1 cellular context compared by ENCODE assay signal in the genomic region with DNA sequence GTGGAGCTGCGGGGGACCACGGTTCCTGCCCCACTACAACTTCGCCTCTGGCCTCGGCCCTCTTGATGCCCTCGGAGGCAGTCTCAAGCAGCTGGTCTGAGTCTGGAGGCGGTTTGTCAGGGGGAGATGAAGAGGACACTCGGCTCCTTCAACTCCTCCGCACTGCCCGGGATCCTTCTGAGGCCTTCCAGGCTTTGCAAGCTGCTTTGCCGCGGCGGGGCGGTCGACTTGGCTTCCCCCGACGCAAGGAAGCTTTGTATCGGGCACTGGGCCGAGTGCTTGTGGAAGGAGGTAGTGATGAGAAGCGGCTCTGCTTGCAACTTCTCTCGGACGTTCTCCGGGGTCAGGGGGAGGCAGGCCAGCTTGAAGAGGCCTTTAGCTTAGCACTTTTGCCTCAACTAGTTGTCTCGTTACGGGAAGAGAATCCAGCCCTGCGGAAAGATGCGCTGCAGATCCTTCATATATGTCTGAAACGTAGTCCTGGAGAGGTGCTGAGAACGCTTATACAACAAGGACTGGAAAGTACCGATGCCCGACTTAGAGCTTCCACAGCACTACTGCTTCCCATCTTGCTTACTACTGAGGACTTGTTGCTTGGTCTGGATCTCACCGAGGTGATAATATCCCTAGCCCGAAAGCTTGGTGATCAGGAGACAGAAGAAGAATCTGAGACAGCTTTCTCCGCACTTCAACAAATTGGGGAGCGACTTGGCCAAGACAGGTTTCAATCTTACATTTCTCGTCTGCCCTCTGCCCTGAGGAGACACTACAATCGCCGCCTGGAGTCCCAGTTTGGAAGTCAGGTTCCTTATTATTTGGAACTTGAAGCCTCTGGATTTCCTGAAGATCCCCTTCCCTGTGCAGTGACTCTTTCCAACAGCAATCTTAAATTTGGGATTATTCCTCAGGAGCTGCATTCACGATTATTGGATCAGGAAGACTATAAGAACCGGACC.
A peak's percentile ranks its signal among the peaks of the same experiment; 100 is the strongest.
TF ChIP-seq lines count a peak whose summit lies in the region.

No MANE protein-coding gene starts in this region.

TF ChIP-seq in HepG2, 621 proteins besides CTCF, POLR2A, EP300 and RAD21 (continued from another document):
- TF ChIP-seq, protein P1, sequence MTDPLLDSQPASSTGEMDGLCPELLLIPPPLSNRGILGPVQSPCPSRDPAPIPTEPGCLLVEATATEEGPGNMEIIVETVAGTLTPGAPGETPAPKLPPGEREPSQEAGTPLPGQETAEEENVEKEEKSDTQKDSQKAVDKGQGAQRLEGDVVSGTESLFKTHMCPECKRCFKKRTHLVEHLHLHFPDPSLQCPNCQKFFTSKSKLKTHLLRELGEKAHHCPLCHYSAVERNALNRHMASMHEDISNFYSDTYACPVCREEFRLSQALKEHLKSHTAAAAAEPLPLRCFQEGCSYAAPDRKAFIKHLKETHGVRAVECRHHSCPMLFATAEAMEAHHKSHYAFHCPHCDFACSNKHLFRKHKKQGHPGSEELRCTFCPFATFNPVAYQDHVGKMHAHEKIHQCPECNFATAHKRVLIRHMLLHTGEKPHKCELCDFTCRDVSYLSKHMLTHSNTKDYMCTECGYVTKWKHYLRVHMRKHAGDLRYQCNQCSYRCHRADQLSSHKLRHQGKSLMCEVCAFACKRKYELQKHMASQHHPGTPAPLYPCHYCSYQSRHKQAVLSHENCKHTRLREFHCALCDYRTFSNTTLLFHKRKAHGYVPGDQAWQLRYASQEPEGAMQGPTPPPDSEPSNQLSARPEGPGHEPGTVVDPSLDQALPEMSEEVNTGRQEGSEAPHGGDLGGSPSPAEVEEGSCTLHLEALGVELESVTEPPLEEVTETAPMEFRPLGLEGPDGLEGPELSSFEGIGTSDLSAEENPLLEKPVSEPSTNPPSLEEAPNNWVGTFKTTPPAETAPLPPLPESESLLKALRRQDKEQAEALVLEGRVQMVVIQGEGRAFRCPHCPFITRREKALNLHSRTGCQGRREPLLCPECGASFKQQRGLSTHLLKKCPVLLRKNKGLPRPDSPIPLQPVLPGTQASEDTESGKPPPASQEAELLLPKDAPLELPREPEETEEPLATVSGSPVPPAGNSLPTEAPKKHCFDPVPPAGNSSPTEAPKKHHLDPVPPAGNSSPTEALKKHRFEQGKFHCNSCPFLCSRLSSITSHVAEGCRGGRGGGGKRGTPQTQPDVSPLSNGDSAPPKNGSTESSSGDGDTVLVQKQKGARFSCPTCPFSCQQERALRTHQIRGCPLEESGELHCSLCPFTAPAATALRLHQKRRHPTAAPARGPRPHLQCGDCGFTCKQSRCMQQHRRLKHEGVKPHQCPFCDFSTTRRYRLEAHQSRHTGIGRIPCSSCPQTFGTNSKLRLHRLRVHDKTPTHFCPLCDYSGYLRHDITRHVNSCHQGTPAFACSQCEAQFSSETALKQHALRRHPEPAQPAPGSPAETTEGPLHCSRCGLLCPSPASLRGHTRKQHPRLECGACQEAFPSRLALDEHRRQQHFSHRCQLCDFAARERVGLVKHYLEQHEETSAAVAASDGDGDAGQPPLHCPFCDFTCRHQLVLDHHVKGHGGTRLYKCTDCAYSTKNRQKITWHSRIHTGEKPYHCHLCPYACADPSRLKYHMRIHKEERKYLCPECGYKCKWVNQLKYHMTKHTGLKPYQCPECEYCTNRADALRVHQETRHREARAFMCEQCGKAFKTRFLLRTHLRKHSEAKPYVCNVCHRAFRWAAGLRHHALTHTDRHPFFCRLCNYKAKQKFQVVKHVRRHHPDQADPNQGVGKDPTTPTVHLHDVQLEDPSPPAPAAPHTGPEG (CRISPR knock-in tag; IDR thresholded peaks at IDR 0.05), result 0 out of 2 replicates have a peak, but pooled peaks have one; percentile 12
- TF ChIP-seq ZBTB38 (CRISPR knock-in tag; IDR thresholded peaks at IDR 0.05) (peak; percentile 90), ZNF234 (CRISPR knock-in tag; conservative IDR thresholded peaks at IDR 0.05) (no peak), SNAPC2 (CRISPR knock-in tag; IDR thresholded peaks at IDR 0.05) (0 out of 2 replicates have a peak, but pooled peaks have one; percentile 30), ZNF354B (CRISPR knock-in tag; IDR thresholded peaks at IDR 0.05) (peak; percentile 64; the same call in 1 of the 2 replicates), NFE2 (CRISPR knock-in tag; IDR thresholded peaks at IDR 0.05) (no peak), ZEB1 (IDR thresholded peaks at IDR 0.05; ENCODE audit: insufficient replicate concordance, low read depth) (no peak), ZIK1 (CRISPR knock-in tag; IDR thresholded peaks at IDR 0.05; ENCODE audit: borderline replicate concordance, low read depth) (peak; percentile 13; the same call in 1 of the 2 replicates), ZFX (CRISPR knock-in tag; IDR thresholded peaks at IDR 0.05; ENCODE audit: low read depth) (no peak), ZNF563 (CRISPR knock-in tag; IDR thresholded peaks at IDR 0.05) (0 out of 2 replicates have a peak, but pooled peaks have one; percentile 6), ZNF782 (CRISPR knock-in tag; IDR thresholded peaks at IDR 0.05; ENCODE audit: borderline replicate concordance) (0 out of 2 replicates have a peak, but pooled peaks have one; percentile 16), MBD4 (IDR thresholded peaks at IDR 0.05; ENCODE audit: borderline replicate concordance, low read length) (no peak), BORCS8-MEF2B (CRISPR knock-in tag; IDR thresholded peaks at IDR 0.05) (0 out of 2 replicates have a peak, but pooled peaks have one; percentile 27), PHF8 (CRISPR knock-in tag; IDR thresholded peaks at IDR 0.05) (peak; percentile 12; the same call in 1 of the 2 replicates), ZSCAN31 (CRISPR knock-in tag; IDR thresholded peaks at IDR 0.05; ENCODE audit: low read depth) (no peak), ZNF260 (CRISPR knock-in tag; IDR thresholded peaks at IDR 0.05; ENCODE audit: borderline replicate concordance, low read depth) (no peak), REPIN1 (CRISPR knock-in tag; IDR thresholded peaks at IDR 0.05; ENCODE audit: borderline replicate concordance, low read depth) (0 out of 2 replicates have a peak, but pooled peaks have one; percentile 4), ZBTB20 (CRISPR knock-in tag; IDR thresholded peaks at IDR 0.05; ENCODE audit: borderline replicate concordance, low read depth) (no peak), NONO (IDR thresholded peaks at IDR 0.05) (no peak), NONO (CRISPR knock-in tag; conservative IDR thresholded peaks at IDR 0.05) (no peak)
- TF ChIP-seq, protein P2, sequence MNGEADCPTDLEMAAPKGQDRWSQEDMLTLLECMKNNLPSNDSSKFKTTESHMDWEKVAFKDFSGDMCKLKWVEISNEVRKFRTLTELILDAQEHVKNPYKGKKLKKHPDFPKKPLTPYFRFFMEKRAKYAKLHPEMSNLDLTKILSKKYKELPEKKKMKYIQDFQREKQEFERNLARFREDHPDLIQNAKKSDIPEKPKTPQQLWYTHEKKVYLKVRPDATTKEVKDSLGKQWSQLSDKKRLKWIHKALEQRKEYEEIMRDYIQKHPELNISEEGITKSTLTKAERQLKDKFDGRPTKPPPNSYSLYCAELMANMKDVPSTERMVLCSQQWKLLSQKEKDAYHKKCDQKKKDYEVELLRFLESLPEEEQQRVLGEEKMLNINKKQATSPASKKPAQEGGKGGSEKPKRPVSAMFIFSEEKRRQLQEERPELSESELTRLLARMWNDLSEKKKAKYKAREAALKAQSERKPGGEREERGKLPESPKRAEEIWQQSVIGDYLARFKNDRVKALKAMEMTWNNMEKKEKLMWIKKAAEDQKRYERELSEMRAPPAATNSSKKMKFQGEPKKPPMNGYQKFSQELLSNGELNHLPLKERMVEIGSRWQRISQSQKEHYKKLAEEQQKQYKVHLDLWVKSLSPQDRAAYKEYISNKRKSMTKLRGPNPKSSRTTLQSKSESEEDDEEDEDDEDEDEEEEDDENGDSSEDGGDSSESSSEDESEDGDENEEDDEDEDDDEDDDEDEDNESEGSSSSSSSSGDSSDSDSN (CRISPR knock-in tag; IDR thresholded peaks at IDR 0.05), result 0 out of 2 replicates have a peak, but pooled peaks have one; percentile 51
- TF ChIP-seq, protein P3, sequence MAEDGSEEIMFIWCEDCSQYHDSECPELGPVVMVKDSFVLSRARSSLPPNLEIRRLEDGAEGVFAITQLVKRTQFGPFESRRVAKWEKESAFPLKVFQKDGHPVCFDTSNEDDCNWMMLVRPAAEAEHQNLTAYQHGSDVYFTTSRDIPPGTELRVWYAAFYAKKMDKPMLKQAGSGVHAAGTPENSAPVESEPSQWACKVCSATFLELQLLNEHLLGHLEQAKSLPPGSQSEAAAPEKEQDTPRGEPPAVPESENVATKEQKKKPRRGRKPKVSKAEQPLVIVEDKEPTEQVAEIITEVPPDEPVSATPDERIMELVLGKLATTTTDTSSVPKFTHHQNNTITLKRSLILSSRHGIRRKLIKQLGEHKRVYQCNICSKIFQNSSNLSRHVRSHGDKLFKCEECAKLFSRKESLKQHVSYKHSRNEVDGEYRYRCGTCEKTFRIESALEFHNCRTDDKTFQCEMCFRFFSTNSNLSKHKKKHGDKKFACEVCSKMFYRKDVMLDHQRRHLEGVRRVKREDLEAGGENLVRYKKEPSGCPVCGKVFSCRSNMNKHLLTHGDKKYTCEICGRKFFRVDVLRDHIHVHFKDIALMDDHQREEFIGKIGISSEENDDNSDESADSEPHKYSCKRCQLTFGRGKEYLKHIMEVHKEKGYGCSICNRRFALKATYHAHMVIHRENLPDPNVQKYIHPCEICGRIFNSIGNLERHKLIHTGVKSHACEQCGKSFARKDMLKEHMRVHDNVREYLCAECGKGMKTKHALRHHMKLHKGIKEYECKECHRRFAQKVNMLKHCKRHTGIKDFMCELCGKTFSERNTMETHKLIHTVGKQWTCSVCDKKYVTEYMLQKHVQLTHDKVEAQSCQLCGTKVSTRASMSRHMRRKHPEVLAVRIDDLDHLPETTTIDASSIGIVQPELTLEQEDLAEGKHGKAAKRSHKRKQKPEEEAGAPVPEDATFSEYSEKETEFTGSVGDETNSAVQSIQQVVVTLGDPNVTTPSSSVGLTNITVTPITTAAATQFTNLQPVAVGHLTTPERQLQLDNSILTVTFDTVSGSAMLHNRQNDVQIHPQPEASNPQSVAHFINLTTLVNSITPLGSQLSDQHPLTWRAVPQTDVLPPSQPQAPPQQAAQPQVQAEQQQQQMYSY (CRISPR knock-in tag; IDR thresholded peaks at IDR 0.05), result no peak
- TF ChIP-seq, protein P4, sequence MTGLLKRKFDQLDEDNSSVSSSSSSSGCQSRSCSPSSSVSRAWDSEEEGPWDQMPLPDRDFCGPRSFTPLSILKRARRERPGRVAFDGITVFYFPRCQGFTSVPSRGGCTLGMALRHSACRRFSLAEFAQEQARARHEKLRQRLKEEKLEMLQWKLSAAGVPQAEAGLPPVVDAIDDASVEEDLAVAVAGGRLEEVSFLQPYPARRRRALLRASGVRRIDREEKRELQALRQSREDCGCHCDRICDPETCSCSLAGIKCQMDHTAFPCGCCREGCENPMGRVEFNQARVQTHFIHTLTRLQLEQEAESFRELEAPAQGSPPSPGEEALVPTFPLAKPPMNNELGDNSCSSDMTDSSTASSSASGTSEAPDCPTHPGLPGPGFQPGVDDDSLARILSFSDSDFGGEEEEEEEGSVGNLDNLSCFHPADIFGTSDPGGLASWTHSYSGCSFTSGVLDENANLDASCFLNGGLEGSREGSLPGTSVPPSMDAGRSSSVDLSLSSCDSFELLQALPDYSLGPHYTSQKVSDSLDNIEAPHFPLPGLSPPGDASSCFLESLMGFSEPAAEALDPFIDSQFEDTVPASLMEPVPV (CRISPR knock-in tag; IDR thresholded peaks at IDR 0.05), result peak; percentile 35; the same call in 1 of the 2 replicates
- TF ChIP-seq, protein P5, sequence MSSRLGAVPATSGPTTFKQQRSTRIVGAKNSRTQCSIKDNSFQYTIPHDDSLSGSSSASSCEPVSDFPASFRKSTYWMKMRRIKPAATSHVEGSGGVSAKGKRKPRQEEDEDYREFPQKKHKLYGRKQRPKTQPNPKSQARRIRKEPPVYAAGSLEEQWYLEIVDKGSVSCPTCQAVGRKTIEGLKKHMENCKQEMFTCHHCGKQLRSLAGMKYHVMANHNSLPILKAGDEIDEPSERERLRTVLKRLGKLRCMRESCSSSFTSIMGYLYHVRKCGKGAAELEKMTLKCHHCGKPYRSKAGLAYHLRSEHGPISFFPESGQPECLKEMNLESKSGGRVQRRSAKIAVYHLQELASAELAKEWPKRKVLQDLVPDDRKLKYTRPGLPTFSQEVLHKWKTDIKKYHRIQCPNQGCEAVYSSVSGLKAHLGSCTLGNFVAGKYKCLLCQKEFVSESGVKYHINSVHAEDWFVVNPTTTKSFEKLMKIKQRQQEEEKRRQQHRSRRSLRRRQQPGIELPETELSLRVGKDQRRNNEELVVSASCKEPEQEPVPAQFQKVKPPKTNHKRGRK (CRISPR knock-in tag; IDR thresholded peaks at IDR 0.05), result no peak
- TF ChIP-seq, protein P6, sequence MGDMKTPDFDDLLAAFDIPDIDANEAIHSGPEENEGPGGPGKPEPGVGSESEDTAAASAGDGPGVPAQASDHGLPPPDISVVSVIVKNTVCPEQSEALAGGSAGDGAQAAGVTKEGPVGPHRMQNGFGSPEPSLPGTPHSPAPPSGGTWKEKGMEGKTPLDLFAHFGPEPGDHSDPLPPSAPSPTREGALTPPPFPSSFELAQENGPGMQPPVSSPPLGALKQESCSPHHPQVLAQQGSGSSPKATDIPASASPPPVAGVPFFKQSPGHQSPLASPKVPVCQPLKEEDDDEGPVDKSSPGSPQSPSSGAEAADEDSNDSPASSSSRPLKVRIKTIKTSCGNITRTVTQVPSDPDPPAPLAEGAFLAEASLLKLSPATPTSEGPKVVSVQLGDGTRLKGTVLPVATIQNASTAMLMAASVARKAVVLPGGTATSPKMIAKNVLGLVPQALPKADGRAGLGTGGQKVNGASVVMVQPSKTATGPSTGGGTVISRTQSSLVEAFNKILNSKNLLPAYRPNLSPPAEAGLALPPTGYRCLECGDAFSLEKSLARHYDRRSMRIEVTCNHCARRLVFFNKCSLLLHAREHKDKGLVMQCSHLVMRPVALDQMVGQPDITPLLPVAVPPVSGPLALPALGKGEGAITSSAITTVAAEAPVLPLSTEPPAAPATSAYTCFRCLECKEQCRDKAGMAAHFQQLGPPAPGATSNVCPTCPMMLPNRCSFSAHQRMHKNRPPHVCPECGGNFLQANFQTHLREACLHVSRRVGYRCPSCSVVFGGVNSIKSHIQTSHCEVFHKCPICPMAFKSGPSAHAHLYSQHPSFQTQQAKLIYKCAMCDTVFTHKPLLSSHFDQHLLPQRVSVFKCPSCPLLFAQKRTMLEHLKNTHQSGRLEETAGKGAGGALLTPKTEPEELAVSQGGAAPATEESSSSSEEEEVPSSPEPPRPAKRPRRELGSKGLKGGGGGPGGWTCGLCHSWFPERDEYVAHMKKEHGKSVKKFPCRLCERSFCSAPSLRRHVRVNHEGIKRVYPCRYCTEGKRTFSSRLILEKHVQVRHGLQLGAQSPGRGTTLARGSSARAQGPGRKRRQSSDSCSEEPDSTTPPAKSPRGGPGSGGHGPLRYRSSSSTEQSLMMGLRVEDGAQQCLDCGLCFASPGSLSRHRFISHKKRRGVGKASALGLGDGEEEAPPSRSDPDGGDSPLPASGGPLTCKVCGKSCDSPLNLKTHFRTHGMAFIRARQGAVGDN (CRISPR knock-in tag; IDR thresholded peaks at IDR 0.05), result peak; percentile 1; the same call in 1 of the 2 replicates
